Comparison of ENCODE assay signal across 13 cellular contexts in the genomic region with DNA sequence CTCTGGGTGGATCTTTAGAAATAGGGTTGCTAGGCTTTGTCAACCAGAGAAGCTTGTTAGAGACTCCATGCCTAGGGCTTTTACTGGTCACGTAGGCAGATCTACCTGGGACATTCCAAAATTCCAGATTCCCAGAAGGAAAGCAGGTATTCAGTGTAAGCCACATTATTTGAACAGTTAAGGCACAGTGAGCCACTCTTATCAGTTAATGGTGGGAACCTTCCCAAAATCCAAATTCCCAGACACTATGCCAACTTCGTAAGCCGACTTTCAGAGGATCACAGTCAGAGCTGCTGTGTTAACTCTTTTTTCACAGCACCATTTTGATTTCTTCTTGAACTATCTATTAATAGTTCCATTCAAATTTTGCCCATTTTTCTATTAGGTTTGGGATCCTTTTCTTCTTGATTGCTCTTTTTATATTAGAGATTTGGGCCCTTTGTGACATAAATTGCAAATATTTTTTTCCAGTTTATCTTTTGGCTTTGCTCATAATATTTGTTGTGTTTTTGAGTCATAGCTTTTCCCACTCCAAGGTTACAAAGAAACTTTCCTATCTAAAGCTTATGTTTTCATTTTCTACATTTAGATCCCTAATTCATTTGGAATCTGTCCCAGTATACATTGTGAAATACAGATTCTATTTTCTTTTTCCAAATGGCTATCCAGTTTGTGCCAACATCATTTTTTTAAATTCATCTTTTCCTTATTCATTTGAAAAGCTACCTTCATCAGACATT.
DNase-seq lines count a peak whose midpoint lies in the region; TF ChIP-seq lines count a peak whose summit lies in the region.
"Had no signal": no experiment of that assay in that cellular context is flagged by ENCODE, and none has a peak within 500 bp of the region (broad histone marks: within the 10 kb centered on the region; RNA-seq: fewer than 3 reads in every experiment).

No MANE protein-coding gene starts in this region.

- H3K9ac ChIP-seq in mammary epithelial cell (ENCODE audit: insufficient read depth, low read length): no peak overlapping the region

- H3K4me1 ChIP-seq in mammary epithelial cell (ENCODE audit: insufficient read depth, low read length) (peaks cover 28% of the 10 kb centered on the region), tibial artery (peaks cover 0 to 91% (median 45%) of the 10 kb centered on the region in 4 donors)

- dilution Hi-C loops in mammary epithelial cell (cut with HindIII; ENCODE audit: low sequenced_read_pairs): no loop called here

- H3K4me2 ChIP-seq in mammary epithelial cell (ENCODE audit: insufficient read depth, low read depth, low read length): no peak overlapping the region

- peak overlapping the region; percentile 70 for H3K27ac Mint-ChIP-seq in MCF 10A (ENCODE audit: low read depth, unreplicated experiment)
- no peak overlapping the region for H3K27ac Mint-ChIP-seq in activated CD4-positive, alpha-beta T cell treated with anti-CD3 and anti-CD28 coated beads, Interleukin-2, amount 10 ng/mL, durations not matched to agents 7 days and 5 days
- H3K27ac Mint-ChIP-seq: natural killer cell treated with Interleukin-12 subunit alpha and Interleukin-12 subunit beta and Interleukin-15 and Interleukin-18, amount 100 ng/mL, for 72 hours; WTC11 had no signal

- DNase-seq in MCF 10A (ENCODE audit: unreplicated experiment): peak; percentile 79
- DNase-seq in mammary epithelial cell: no peak
- peak; percentile 47 for DNase-seq in brain pericyte (ENCODE audit: low read depth, low spot score)
- peak; percentile 82 for DNase-seq in iris pigment epithelial cell (ENCODE audit: low read depth)
- no peak for DNase-seq in tibial artery
- DNase-seq in NCI-H69 (lab: John Stamatoyannopoulos, UW): no peak
- DNase-seq in KBM-7: no peak
- DNase-seq in activated CD4-positive, alpha-beta T cell treated with anti-CD3 and anti-CD28 coated beads, Interleukin-2, amount 10 ng/mL, durations not matched to agents 7 days and 5 days: no peak
- DNase-seq: activated naive CD4-positive, alpha-beta T cell treated with anti-CD3 and anti-CD28 coated beads, Interleukin-2, amount 50 U/mL, for 16 hours; Caco-2; NCI-H2171 treated with DMSO at 0.1 percent for 48 hours had no signal

- TF ChIP-seq CTCF in MCF 10A (IDR thresholded peaks at IDR 0.05; ENCODE audit: unreplicated experiment) (no peak), mammary epithelial cell (conservative IDR thresholded peaks at IDR 0.05 in 1 of 2, IDR thresholded peaks at IDR 0.05 in 1 of 2; ENCODE audit: extremely low read depth in 1 of 2, insufficient read depth in 1 of 2, low read depth in 1 of 2, low read length in 2 of 2) (no peak), tibial artery (IDR thresholded peaks at IDR 0.05) (no peak)

- peaks cover 5% of the 10 kb centered on the region for H3K79me2 ChIP-seq in mammary epithelial cell (ENCODE audit: insufficient read depth, low read length)

- no peaks in the 10 kb centered on the region for H3K9me3 ChIP-seq in mammary epithelial cell (replicated peaks; ENCODE audit: insufficient read depth, low read length)
- H3K9me3 ChIP-seq in tibial artery: no peaks in the 10 kb centered on the region
- H3K9me3 ChIP-seq: Caco-2 had no signal

- no peaks in the 10 kb centered on the region for H4K20me1 ChIP-seq in mammary epithelial cell (ENCODE audit: insufficient read depth, low read length)

- POLR2A ChIA-PET in MCF 10A (lab: Yijun Ruan, JAX): interaction anchor here (0.5 to 2.0 kb wide), 23 partner anchors 10 to 1064 kb away, joined by 3 to 14 read pairs (median 4); a partner anchor contains a TSS
- POLR2A ChIA-PET in activated CD4-positive, alpha-beta T cell treated with anti-CD3 and anti-CD28 coated beads, Interleukin-2, amount 10 ng/mL, durations not matched to agents 7 days and 5 days (lab: Charles Lee): no interaction called here

- no peak overlapping the region for H2AFZ ChIP-seq in mammary epithelial cell (ENCODE audit: low read depth, low read length)

- no peak overlapping the region for H3K4me3 Mint-ChIP-seq in MCF 10A (ENCODE audit: unreplicated experiment)
- no peak overlapping the region for H3K4me3 Mint-ChIP-seq in activated CD4-positive, alpha-beta T cell treated with anti-CD3 and anti-CD28 coated beads, Interleukin-2, amount 10 ng/mL, durations not matched to agents 7 days and 5 days
- H3K4me3 Mint-ChIP-seq: natural killer cell treated with Interleukin-12 subunit alpha and Interleukin-12 subunit beta and Interleukin-15 and Interleukin-18, amount 100 ng/mL, for 72 hours; WTC11 had no signal

- in situ Hi-C loops in mammary epithelial cell (cut with MboI; ENCODE audit: low sequenced_read_pairs in 2 of 2): no loop called here
- in situ Hi-C loops in KBM-7 (cut with MboI; ENCODE audit: low pct_unique_long_range_greater_than_20kb, low sequenced_read_pairs): no loop called here

- BruUV-seq in MCF 10A (replicated peaks; lab: Mats Ljungman, UMichigan) (no TSS peak), mammary epithelial cell (replicated peaks; lab: Mats Ljungman, UMichigan) (no TSS peak)

- H3K4me1 Mint-ChIP-seq in MCF 10A (ENCODE audit: insufficient read depth, unreplicated experiment): peaks cover 21% of the 10 kb centered on the region
- H3K4me1 Mint-ChIP-seq in activated CD4-positive, alpha-beta T cell treated with anti-CD3 and anti-CD28 coated beads, Interleukin-2, amount 10 ng/mL, durations not matched to agents 7 days and 5 days: peaks cover 4% of the 10 kb centered on the region

- H3K27ac ChIP-seq in mammary epithelial cell (ENCODE audit: insufficient read depth, low read depth, low read length) (no peak overlapping the region), tibial artery (peak overlapping the region; percentile 50 to 70)

- H3K27me3 Mint-ChIP-seq in MCF 10A (ENCODE audit: insufficient read depth, unreplicated experiment): no peaks in the 10 kb centered on the region
- no peaks in the 10 kb centered on the region for H3K27me3 Mint-ChIP-seq in activated CD4-positive, alpha-beta T cell treated with anti-CD3 and anti-CD28 coated beads, Interleukin-2, amount 10 ng/mL, durations not matched to agents 7 days and 5 days
- H3K27me3 Mint-ChIP-seq: natural killer cell treated with Interleukin-12 subunit alpha and Interleukin-12 subunit beta and Interleukin-15 and Interleukin-18, amount 100 ng/mL, for 72 hours had no signal

- H3K9me3 Mint-ChIP-seq in MCF 10A (ENCODE audit: unreplicated experiment): no peaks in the 10 kb centered on the region
- H3K9me3 Mint-ChIP-seq in activated CD4-positive, alpha-beta T cell treated with anti-CD3 and anti-CD28 coated beads, Interleukin-2, amount 10 ng/mL, durations not matched to agents 7 days and 5 days: no peaks in the 10 kb centered on the region
- H3K9me3 Mint-ChIP-seq: natural killer cell treated with Interleukin-12 subunit alpha and Interleukin-12 subunit beta and Interleukin-15 and Interleukin-18, amount 100 ng/mL, for 72 hours; WTC11 had no signal

- CTCF ChIA-PET in MCF 10A (lab: Yijun Ruan, JAX) (interaction anchor here (0.5 to 1.8 kb wide), 6 partner anchors 71 to 684 kb away, joined by 3 to 5 read pairs (median 4); no protein-coding TSS in a partner anchor), mammary epithelial cell (lab: Charles Lee; ENCODE audit: low non-redundant PET) (no interaction called here)
- CTCF ChIA-PET in activated CD4-positive, alpha-beta T cell treated with anti-CD3 and anti-CD28 coated beads, Interleukin-2, amount 10 ng/mL, durations not matched to agents 7 days and 5 days (lab: Charles Lee): no interaction called here

- no peaks in the 10 kb centered on the region for H3K27me3 ChIP-seq in mammary epithelial cell (ENCODE audit: insufficient read depth, low read length)
- H3K27me3 ChIP-seq in tibial artery: no peaks in the 10 kb centered on the region

- intact Hi-C loops in MCF 10A (cut with micrococcal nuclease): no loop called here
- intact Hi-C loops in mammary epithelial cell (cut with micrococcal nuclease): no loop called here
- intact Hi-C loops in tibial artery (cut with DNase I; ENCODE audit: low total_unique reads): loop anchor here (10.0 kb wide), 1 partner anchor 142 kb away; a partner anchor contains a TSS

- H3K36me3 ChIP-seq in mammary epithelial cell (ENCODE audit: insufficient read depth, low read length): peaks cover 12% of the 10 kb centered on the region
- H3K36me3 ChIP-seq in tibial artery: no peaks in the 10 kb centered on the region

- H3K36me3 Mint-ChIP-seq in MCF 10A (ENCODE audit: insufficient read depth, unreplicated experiment): peaks cover 7% of the 10 kb centered on the region
- H3K36me3 Mint-ChIP-seq in activated CD4-positive, alpha-beta T cell treated with anti-CD3 and anti-CD28 coated beads, Interleukin-2, amount 10 ng/mL, durations not matched to agents 7 days and 5 days (ENCODE audit: low read depth): peaks cover 9% of the 10 kb centered on the region
- H3K36me3 Mint-ChIP-seq: natural killer cell treated with Interleukin-12 subunit alpha and Interleukin-12 subunit beta and Interleukin-15 and Interleukin-18, amount 100 ng/mL, for 72 hours had no signal

- WGBS in mammary epithelial cell (ENCODE audit: low coverage, missing lambda C conversion rate): 84% methylated on average over 3 of the region's 3 CpGs

- H3K4me3 ChIP-seq in mammary epithelial cell (replicated peaks in 1 of 3; ENCODE audit: insufficient read depth in 1 of 3, low read depth in 2 of 3, low read length in 3 of 3) (no peak overlapping the region), tibial artery (no peak overlapping the region)

Comparison
In these comparisons a context has a peak if more than half of its experiments do, and no peak if none do; other contexts are left out.
1. DNase-seq: peak in MCF 10A (single experiment), brain pericyte (single experiment) and iris pigment epithelial cell (single experiment); none in mammary epithelial cell (single experiment), tibial artery (0 of 2), NCI-H69 (single experiment), KBM-7 (single experiment) and activated CD4-positive, alpha-beta T cell treated with anti-CD3 and anti-CD28 coated beads, Interleukin-2, amount 10 ng/mL, durations not matched to agents 7 days and 5 days (single experiment).